Comparison of ENCODE assay signal across 19 cellular contexts in the genomic region with DNA sequence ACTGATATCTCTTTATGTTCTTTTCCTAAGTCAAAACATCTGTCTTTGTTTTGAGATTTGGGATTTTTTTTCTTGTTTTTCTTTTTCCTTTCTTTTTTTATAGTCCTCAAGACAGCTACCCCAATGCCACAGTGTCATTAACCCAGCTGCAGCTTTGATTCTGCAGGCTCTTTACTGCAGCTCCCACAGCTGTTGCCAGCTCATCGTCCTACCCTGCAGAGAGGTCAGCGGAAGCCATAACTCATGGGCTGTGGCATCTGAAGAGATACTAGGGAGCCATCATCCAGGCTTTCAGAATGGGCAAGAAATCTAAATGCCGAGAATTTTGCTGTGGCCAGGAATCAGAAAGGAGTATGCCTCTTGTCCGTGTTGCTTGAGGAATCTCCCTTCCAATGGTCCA. TPM values are rescaled to one million over a fixed set of nuclear protein-coding genes. Genes with fewer than 3 reads are reported as not detected.
A peak's percentile ranks its signal among the peaks of the same experiment; 100 is the strongest.
DNase-seq lines count a peak whose midpoint lies in the region; ATAC-seq, FAIRE-seq and TF ChIP-seq lines count a peak whose summit lies in the region.
"Had no signal": no experiment of that assay in that cellular context is flagged by ENCODE, and none has a peak within 500 bp of the region (broad histone marks: within the 10 kb centered on the region; RNA-seq: fewer than 3 reads in every experiment).

No MANE protein-coding gene starts in this region.

- H3K27ac Mint-ChIP-seq in WTC11 = no peak overlapping the region
- no peak overlapping the region for H3K27ac Mint-ChIP-seq in naive thymus-derived CD8-positive, alpha-beta T cell
- H3K27ac Mint-ChIP-seq: IgD-negative memory B cell had no signal

- H3K4me3 Mint-ChIP-seq in WTC11 = no peak overlapping the region
- H3K4me3 Mint-ChIP-seq in naive thymus-derived CD8-positive, alpha-beta T cell = no peak overlapping the region
- H3K4me3 Mint-ChIP-seq: IgD-negative memory B cell had no signal

- intact Hi-C loops in A673 (cut with micrococcal nuclease; ENCODE audit: unreplicated experiment) = no loop called here

- H3K4me2 ChIP-seq in osteoblast (ENCODE audit: insufficient read depth, low read length) = no peak overlapping the region

- no peak overlapping the region for H3K4me3 ChIP-seq in A673 (ENCODE audit: low read depth, low read length, poor library complexity, severe bottlenecking)
- no peak overlapping the region for H3K4me3 ChIP-seq in osteoblast (ENCODE audit: insufficient read depth, low read length)
- H3K4me3 ChIP-seq: HAP-1, SK-N-MC had no signal

- no peak overlapping the region for H2AFZ ChIP-seq in osteoblast (ENCODE audit: low read length)

- no peaks in the 10 kb centered on the region for H3K4me1 ChIP-seq in A673 (ENCODE audit: insufficient read depth, low read length, poor library complexity, severe bottlenecking)
- no peaks in the 10 kb centered on the region for H3K4me1 ChIP-seq in osteoblast (ENCODE audit: insufficient read depth, low read length)
- H3K4me1 ChIP-seq: HAP-1 had no signal

- ATAC-seq in WTC11 = no peak
- no peak for ATAC-seq in naive thymus-derived CD8-positive, alpha-beta T cell
- ATAC-seq in HG03045 (IDR thresholded peaks at IDR 0.05; ENCODE audit: unreplicated experiment) = no peak

- H3K9me3 Mint-ChIP-seq in WTC11 = peaks cover 16% of the 10 kb centered on the region
- H3K9me3 Mint-ChIP-seq in naive thymus-derived CD8-positive, alpha-beta T cell = peaks cover 0 to 2% (median 0%) of the 10 kb centered on the region in 9 donors

- H4K20me1 ChIP-seq in osteoblast (ENCODE audit: insufficient read depth, low read length) = no peaks in the 10 kb centered on the region

- no TSS peak for BruUV-seq in A673 (replicated peaks; lab: Mats Ljungman, UMichigan)

- H3K79me2 ChIP-seq in osteoblast (ENCODE audit: insufficient read depth, low read length) = no peaks in the 10 kb centered on the region

- peaks cover 12% of the 10 kb centered on the region; the same call in 1 of the 2 replicates for H3K36me3 Mint-ChIP-seq in WTC11
- H3K36me3 Mint-ChIP-seq in naive thymus-derived CD8-positive, alpha-beta T cell = no peaks in the 10 kb centered on the region
- H3K36me3 Mint-ChIP-seq: IgD-negative memory B cell had no signal

- no peaks in the 10 kb centered on the region for H3K4me1 Mint-ChIP-seq in WTC11
- H3K4me1 Mint-ChIP-seq in naive thymus-derived CD8-positive, alpha-beta T cell = no peaks in the 10 kb centered on the region
- H3K4me1 Mint-ChIP-seq: IgD-negative memory B cell had no signal

- CTCF ChIA-PET in A673 (lab: Charles Lee) = interaction anchor here (1.4 kb wide), 1 partner anchor 9 kb away, joined by 4 read pairs; no protein-coding TSS in a partner anchor
- CTCF ChIA-PET in WTC11 (lab: Charles Lee) = no interaction called here

- peak; percentile 85 for FAIRE-seq in endometrium (lab: Jason Lieb, UNC)

- DNase-seq in A673 (ENCODE audit: low spot score) (peak; percentile 52), NCI-H69 (lab: John Stamatoyannopoulos, UW) (peak; percentile 47), osteoblast (ENCODE audit: insufficient read length, low spot score, missing footprints) (peak; percentile 51), WTC11 (ENCODE audit: low spot score) (no peak)
- DNase-seq in activated CD4-positive, alpha-beta T cell treated with anti-CD3 and anti-CD28 coated beads for 48 hours = no peak
- DNase-seq in naive thymus-derived CD8-positive, alpha-beta T cell = no peak
- DNase-seq: 8988T, C1 segment of cervical spinal cord, DMS 273 treated with DMSO at 0.1 percent for 48 hours, MV-4-11, NCI-H1417 treated with DMSO at 0.1 percent for 48 hours, NCI-H2081 treated with DMSO at 0.1 percent for 48 hours, NCI-H226, NCI-H526 had no signal

- no peak overlapping the region for H3K27ac ChIP-seq in A673 (ENCODE audit: low read depth, low read length, poor library complexity, severe bottlenecking)
- H3K27ac ChIP-seq in osteoblast (ENCODE audit: low read depth, low read length) = no peak overlapping the region
- H3K27ac ChIP-seq: SK-N-MC had no signal

- H3K36me3 ChIP-seq in A673 (ENCODE audit: insufficient read depth, low read length, poor library complexity, severe bottlenecking) (no peaks in the 10 kb centered on the region), osteoblast (ENCODE audit: insufficient read depth, low read length) (no peaks in the 10 kb centered on the region)
- H3K36me3 ChIP-seq: HAP-1 had no signal

- POLR2A ChIA-PET in A673 (lab: Charles Lee; ENCODE audit: low non-redundant PET) = no interaction called here
- POLR2A ChIA-PET in WTC11 (lab: Charles Lee) = no interaction called here
- POLR2A ChIA-PET in naive thymus-derived CD8-positive, alpha-beta T cell (lab: Charles Lee) = no interaction called here

- no peaks in the 10 kb centered on the region for H3K27me3 Mint-ChIP-seq in WTC11 (ENCODE audit: low read depth)
- peaks cover 15 to 34% (median 20%) of the 10 kb centered on the region in 5 donors for H3K27me3 Mint-ChIP-seq in naive thymus-derived CD8-positive, alpha-beta T cell

- TF ChIP-seq CTCF in A673 (conservative IDR thresholded peaks at IDR 0.05; ENCODE audit: low read depth, low read length) (no peak), osteoblast (IDR thresholded peaks at IDR 0.05; ENCODE audit: extremely low read depth, low read depth, low read length) (no peak), WTC11 (IDR thresholded peaks at IDR 0.05) (no peak)

- H3K27me3 ChIP-seq in A673 (replicated peaks; ENCODE audit: insufficient read depth, low read depth, low read length, poor library complexity) (no peaks in the 10 kb centered on the region), osteoblast (ENCODE audit: insufficient read depth, low read length) (peaks cover 2% of the 10 kb centered on the region)

- H3K9me3 ChIP-seq in A673 (ENCODE audit: low read depth, low read length, poor library complexity, severe bottlenecking) (no peaks in the 10 kb centered on the region), osteoblast (ENCODE audit: low read depth, low read length) (no peaks in the 10 kb centered on the region)

TF ChIP-seq in WTC11, 78 proteins besides CTCF, POLR2A, EP300 and RAD21 (continues in another document):
- no peak for TF ChIP-seq JAZF1 (CRISPR knock-in tag; IDR thresholded peaks at IDR 0.05)
- no peak for TF ChIP-seq TEAD4 (CRISPR knock-in tag; IDR thresholded peaks at IDR 0.05)
- no peak for TF ChIP-seq HMGA2 (CRISPR knock-in tag; IDR thresholded peaks at IDR 0.05)
- TF ChIP-seq ETV6 (CRISPR knock-in tag; IDR thresholded peaks at IDR 0.05) = no peak
- TF ChIP-seq, protein P1, sequence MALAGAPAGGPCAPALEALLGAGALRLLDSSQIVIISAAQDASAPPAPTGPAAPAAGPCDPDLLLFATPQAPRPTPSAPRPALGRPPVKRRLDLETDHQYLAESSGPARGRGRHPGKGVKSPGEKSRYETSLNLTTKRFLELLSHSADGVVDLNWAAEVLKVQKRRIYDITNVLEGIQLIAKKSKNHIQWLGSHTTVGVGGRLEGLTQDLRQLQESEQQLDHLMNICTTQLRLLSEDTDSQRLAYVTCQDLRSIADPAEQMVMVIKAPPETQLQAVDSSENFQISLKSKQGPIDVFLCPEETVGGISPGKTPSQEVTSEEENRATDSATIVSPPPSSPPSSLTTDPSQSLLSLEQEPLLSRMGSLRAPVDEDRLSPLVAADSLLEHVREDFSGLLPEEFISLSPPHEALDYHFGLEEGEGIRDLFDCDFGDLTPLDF (CRISPR knock-in tag; IDR thresholded peaks at IDR 0.05) = no peak
- TF ChIP-seq TP53 (CRISPR knock-in tag; IDR thresholded peaks at IDR 0.05) = no peak
- TF ChIP-seq, protein P2, sequence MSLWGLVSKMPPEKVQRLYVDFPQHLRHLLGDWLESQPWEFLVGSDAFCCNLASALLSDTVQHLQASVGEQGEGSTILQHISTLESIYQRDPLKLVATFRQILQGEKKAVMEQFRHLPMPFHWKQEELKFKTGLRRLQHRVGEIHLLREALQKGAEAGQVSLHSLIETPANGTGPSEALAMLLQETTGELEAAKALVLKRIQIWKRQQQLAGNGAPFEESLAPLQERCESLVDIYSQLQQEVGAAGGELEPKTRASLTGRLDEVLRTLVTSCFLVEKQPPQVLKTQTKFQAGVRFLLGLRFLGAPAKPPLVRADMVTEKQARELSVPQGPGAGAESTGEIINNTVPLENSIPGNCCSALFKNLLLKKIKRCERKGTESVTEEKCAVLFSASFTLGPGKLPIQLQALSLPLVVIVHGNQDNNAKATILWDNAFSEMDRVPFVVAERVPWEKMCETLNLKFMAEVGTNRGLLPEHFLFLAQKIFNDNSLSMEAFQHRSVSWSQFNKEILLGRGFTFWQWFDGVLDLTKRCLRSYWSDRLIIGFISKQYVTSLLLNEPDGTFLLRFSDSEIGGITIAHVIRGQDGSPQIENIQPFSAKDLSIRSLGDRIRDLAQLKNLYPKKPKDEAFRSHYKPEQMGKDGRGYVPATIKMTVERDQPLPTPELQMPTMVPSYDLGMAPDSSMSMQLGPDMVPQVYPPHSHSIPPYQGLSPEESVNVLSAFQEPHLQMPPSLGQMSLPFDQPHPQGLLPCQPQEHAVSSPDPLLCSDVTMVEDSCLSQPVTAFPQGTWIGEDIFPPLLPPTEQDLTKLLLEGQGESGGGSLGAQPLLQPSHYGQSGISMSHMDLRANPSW (CRISPR knock-in tag; conservative IDR thresholded peaks at IDR 0.05; ENCODE audit: low read depth) = no peak
- TF ChIP-seq, protein P3, sequence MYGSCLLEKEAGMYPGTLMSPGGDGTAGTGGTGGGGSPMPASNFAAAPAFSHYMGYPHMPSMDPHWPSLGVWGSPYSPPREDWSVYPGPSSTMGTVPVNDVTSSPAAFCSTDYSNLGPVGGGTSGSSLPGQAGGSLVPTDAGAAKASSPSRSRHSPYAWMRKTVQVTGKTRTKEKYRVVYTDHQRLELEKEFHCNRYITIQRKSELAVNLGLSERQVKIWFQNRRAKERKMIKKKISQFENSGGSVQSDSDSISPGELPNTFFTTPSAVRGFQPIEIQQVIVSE (CRISPR knock-in tag; IDR thresholded peaks at IDR 0.05; ENCODE audit: borderline replicate concordance) = no peak
- TF ChIP-seq, protein P4, sequence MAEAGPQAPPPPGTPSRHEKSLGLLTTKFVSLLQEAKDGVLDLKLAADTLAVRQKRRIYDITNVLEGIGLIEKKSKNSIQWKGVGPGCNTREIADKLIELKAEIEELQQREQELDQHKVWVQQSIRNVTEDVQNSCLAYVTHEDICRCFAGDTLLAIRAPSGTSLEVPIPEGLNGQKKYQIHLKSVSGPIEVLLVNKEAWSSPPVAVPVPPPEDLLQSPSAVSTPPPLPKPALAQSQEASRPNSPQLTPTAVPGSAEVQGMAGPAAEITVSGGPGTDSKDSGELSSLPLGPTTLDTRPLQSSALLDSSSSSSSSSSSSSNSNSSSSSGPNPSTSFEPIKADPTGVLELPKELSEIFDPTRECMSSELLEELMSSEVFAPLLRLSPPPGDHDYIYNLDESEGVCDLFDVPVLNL (CRISPR knock-in tag; IDR thresholded peaks at IDR 0.05; ENCODE audit: borderline replicate concordance, low read depth) = no peak
- no peak for TF ChIP-seq SMAD3 (CRISPR knock-in tag; IDR thresholded peaks at IDR 0.05; ENCODE audit: borderline replicate concordance)

RNA-seq across cellular contexts. Expression of a gene that starts 44.3 kb away (rescaled TPM):
- total RNA-seq in A673 (2021) = not detected in 2 replicates
- not detected in 2 replicates for total RNA-seq in osteoblast
- not detected in 3 replicates for total RNA-seq in WTC11 (2021)
- not detected for total RNA-seq in naive thymus-derived CD8-positive, alpha-beta T cell
- not detected for polyA plus RNA-seq in naive thymus-derived CD8-positive, alpha-beta T cell
- polyA plus RNA-seq: IgD-negative memory B cell had no signal

Comparison
In these comparisons a context has a peak if more than half of its experiments do, and no peak if none do; other contexts are left out.
1. DNase-seq: peak in A673 (single experiment), NCI-H69 (single experiment) and osteoblast (single experiment); none in WTC11 (single experiment), activated CD4-positive, alpha-beta T cell treated with anti-CD3 and anti-CD28 coated beads for 48 hours (single experiment) and naive thymus-derived CD8-positive, alpha-beta T cell (0 of 10).